ENCODE assay signal across 29 cellular contexts in genomic region chr15:80498652-80499051, GRCh38.
"Had no signal": no experiment of that assay in that cellular context is flagged by ENCODE, and none has a peak within 500 bp of the region (broad histone marks: within the 10 kb centered on the region; RNA-seq: fewer than 3 reads in every experiment).

No MANE protein-coding gene starts in this region.

- H3K27me3 ChIP-seq: cardiac muscle cell, ovary, thyroid gland, upper lobe of left lung had no signal

- H3K4me3 Mint-ChIP-seq: activated CD4-positive, alpha-beta memory T cell treated with anti-CD3 and anti-CD28 coated beads, Interleukin-2, amount 10 ng/mL, durations not matched to agents 7 days and 5 days; activated CD4-positive, alpha-beta T cell treated with anti-CD3 and anti-CD28 coated beads, Interleukin-2, amount 10 ng/mL, durations not matched to agents 7 days and 5 days; activated T-cell treated with anti-CD3 and anti-CD28 coated beads, Interleukin-2, amount 50 U/mL, for 72 hours; mesothelial cell of epicardium; naive thymus-derived CD8-positive, alpha-beta T cell; stimulated activated memory B cell treated with anti-CD40 and anti-IgM and Interleukin-4, amounts not matched to agents 10 μg/mL and 1 μg/mL and 100 μg/mL, for 72 hours; stimulated activated naive CD8-positive, alpha-beta T cell treated with anti-CD3 and anti-CD28 coated beads, Interleukin-15, amount 100 ng/mL, for 72 hours; WTC11 had no signal

- H3K4me3 ChIP-seq: cardiac muscle cell, ovary, thyroid gland, upper lobe of left lung had no signal

- H3K27ac Mint-ChIP-seq: activated CD4-positive, alpha-beta memory T cell treated with anti-CD3 and anti-CD28 coated beads, Interleukin-2, amount 10 ng/mL, durations not matched to agents 7 days and 5 days; activated CD4-positive, alpha-beta T cell treated with anti-CD3 and anti-CD28 coated beads, Interleukin-2, amount 10 ng/mL, durations not matched to agents 7 days and 5 days; activated T-cell treated with anti-CD3 and anti-CD28 coated beads, Interleukin-2, amount 50 U/mL, for 72 hours; mesothelial cell of epicardium; naive thymus-derived CD8-positive, alpha-beta T cell; progenitor cell of endocrine pancreas; stimulated activated memory B cell treated with anti-CD40 and anti-IgM and Interleukin-4, amounts not matched to agents 10 μg/mL and 1 μg/mL and 100 μg/mL, for 72 hours; stimulated activated naive CD8-positive, alpha-beta T cell treated with anti-CD3 and anti-CD28 coated beads, Interleukin-15, amount 100 ng/mL, for 72 hours; WTC11 had no signal

- H3K27ac ChIP-seq: cardiac muscle cell, thyroid gland, upper lobe of left lung had no signal

- ATAC-seq: activated naive CD4-positive, alpha-beta T cell treated with anti-CD3 and anti-CD28 coated beads, Interleukin-2, amount 50 U/mL, for 72 hours; activated T-cell treated with anti-CD3 and anti-CD28 coated beads, Interleukin-2, amount 50 U/mL, for 72 hours; esophagus mucosa; left cardiac atrium; left ventricle myocardium superior; naive thymus-derived CD8-positive, alpha-beta T cell; sciatic nerve; stimulated activated memory B cell treated with anti-CD40 and anti-IgM and Interleukin-4, amounts not matched to agents 10 μg/mL and 1 μg/mL and 100 μg/mL, for 72 hours; stimulated activated naive CD8-positive, alpha-beta T cell treated with anti-CD3 and anti-CD28 coated beads, Interleukin-15, amount 100 ng/mL, for 72 hours; WTC11 had no signal

- DNase-seq: activated CD4-positive, alpha-beta memory T cell treated with anti-CD3 and anti-CD28 coated beads, Interleukin-2, amount 10 ng/mL, durations not matched to agents 7 days and 5 days; activated CD4-positive, alpha-beta T cell treated with anti-CD3 and anti-CD28 coated beads for 1 hour; activated CD4-positive, alpha-beta T cell treated with anti-CD3 and anti-CD28 coated beads, Interleukin-2, amount 10 ng/mL, durations not matched to agents 7 days and 5 days; activated naive CD4-positive, alpha-beta T cell; activated T-cell treated with anti-CD3 and anti-CD28 coated beads, Interleukin-2, amount 50 U/mL, for 72 hours; cortex of kidney; foreskin melanocyte; left cardiac atrium; left ventricle myocardium superior; mammary epithelial cell; ovary; retina; small intestine; stimulated activated CD4-positive, alpha-beta T cell treated with anti-CD3 and anti-CD28 coated beads, Interleukin-4, amount 100 ng/mL, for 4 hours; stimulated activated CD8-positive, alpha-beta memory T cell treated with anti-CD3 and anti-CD28 coated beads, Interleukin-4, amount 100 ng/mL, for 48 hours; stimulated activated naive CD8-positive, alpha-beta T cell treated with anti-CD3 and anti-CD28 coated beads, Interleukin-15, amount 100 ng/mL, for 72 hours; substantia nigra; T-helper 2 cell; thyroid gland; upper lobe of left lung had no signal

- H3K36me3 Mint-ChIP-seq: activated naive CD4-positive, alpha-beta T cell treated with anti-CD3 and anti-CD28 coated beads, Interleukin-2, amount 50 U/mL, for 72 hours; naive thymus-derived CD8-positive, alpha-beta T cell; stimulated activated memory B cell treated with anti-CD40 and anti-IgM and Interleukin-4, amounts not matched to agents 10 μg/mL and 1 μg/mL and 100 μg/mL, for 72 hours; WTC11 had no signal

- H3K4me1 Mint-ChIP-seq: activated CD4-positive, alpha-beta memory T cell treated with anti-CD3 and anti-CD28 coated beads, Interleukin-2, amount 10 ng/mL, durations not matched to agents 7 days and 5 days; activated CD4-positive, alpha-beta T cell treated with anti-CD3 and anti-CD28 coated beads, Interleukin-2, amount 10 ng/mL, durations not matched to agents 7 days and 5 days; stimulated activated memory B cell treated with anti-CD40 and anti-IgM and Interleukin-4, amounts not matched to agents 10 μg/mL and 1 μg/mL and 100 μg/mL, for 72 hours; stimulated activated naive CD8-positive, alpha-beta T cell treated with anti-CD3 and anti-CD28 coated beads, Interleukin-15, amount 100 ng/mL, for 72 hours had no signal

- H3K27me3 Mint-ChIP-seq: activated CD4-positive, alpha-beta T cell treated with anti-CD3 and anti-CD28 coated beads, Interleukin-2, amount 10 ng/mL, durations not matched to agents 7 days and 5 days; progenitor cell of endocrine pancreas had no signal

- H3K9me3 ChIP-seq: ovary, thyroid gland, upper lobe of left lung had no signal

- H3K36me3 ChIP-seq: cardiac muscle cell, ovary, thyroid gland, upper lobe of left lung had no signal

- H3K9me3 Mint-ChIP-seq: activated CD4-positive, alpha-beta memory T cell treated with anti-CD3 and anti-CD28 coated beads, Interleukin-2, amount 10 ng/mL, durations not matched to agents 7 days and 5 days; activated CD4-positive, alpha-beta T cell treated with anti-CD3 and anti-CD28 coated beads, Interleukin-2, amount 10 ng/mL, durations not matched to agents 7 days and 5 days; activated naive CD4-positive, alpha-beta T cell treated with anti-CD3 and anti-CD28 coated beads, Interleukin-2, amount 50 U/mL, for 72 hours; activated T-cell treated with anti-CD3 and anti-CD28 coated beads, Interleukin-2, amount 50 U/mL, for 72 hours; mesothelial cell of epicardium; naive thymus-derived CD8-positive, alpha-beta T cell; stimulated activated naive CD8-positive, alpha-beta T cell treated with anti-CD3 and anti-CD28 coated beads, Interleukin-15, amount 100 ng/mL, for 72 hours had no signal
